In the genomic region with DNA sequence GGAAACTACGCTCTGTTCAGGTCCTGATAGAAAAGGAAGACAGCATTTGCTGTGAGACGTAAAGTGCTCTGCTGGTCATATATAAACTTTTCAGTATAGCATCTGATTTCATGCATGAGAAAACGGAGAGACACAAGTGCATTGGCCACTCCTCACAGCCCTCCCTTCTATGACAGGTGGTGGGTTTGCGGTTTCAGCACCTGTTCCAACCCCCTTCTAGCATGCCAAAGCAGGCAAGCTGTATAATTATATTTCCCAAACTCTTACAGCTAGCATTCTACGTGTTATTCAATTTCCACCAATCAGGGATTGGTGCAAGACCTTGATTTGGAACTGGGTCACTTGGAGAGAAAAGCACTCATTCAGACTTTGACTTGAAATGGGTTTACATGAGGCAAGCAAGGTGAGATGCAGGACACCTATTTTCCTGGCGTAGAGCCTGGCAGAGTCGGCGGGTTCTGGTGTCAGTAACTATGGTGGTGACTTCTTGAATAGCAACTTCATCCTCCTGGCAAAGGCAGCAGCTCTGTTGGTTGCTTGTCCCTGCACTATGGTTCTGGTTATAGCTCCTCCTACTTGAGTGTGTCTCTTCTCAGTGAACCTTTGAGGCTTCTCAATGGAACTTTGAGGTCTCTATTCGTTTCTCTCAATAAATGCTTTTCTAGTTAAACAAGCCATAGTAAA, we compare ENCODE assay signal across 18 cellular contexts.
DNase-seq lines count a peak whose midpoint lies in the region; ATAC-seq and TF ChIP-seq lines count a peak whose summit lies in the region.
"Had no signal": no experiment of that assay in that cellular context is flagged by ENCODE, and none has a peak within 500 bp of the region (broad histone marks: within the 10 kb centered on the region; RNA-seq: fewer than 3 reads in every experiment).

No MANE protein-coding gene starts in this region.

- no peak overlapping the region for H3K4me2 ChIP-seq in GM23338
- H3K4me2 ChIP-seq: BLaER1 had no signal

- no peak overlapping the region for H3K27ac Mint-ChIP-seq in GM23338
- H3K27ac Mint-ChIP-seq: CD14-positive monocyte; CD4-positive, alpha-beta memory T cell had no signal

- H3K4me1 ChIP-seq in GM23338 (ENCODE audit: insufficient read depth), result no peaks in the 10 kb centered on the region

- no peak overlapping the region for H3K4me3 ChIP-seq in GM23338
- H3K4me3 ChIP-seq: BLaER1, GM23248 had no signal

- no peak overlapping the region for H3K27ac ChIP-seq in GM23338 (ENCODE audit: low read depth)
- H3K27ac ChIP-seq: BLaER1, GM23248 had no signal

- H3K36me3 ChIP-seq in GM23338 (ENCODE audit: insufficient read depth), result no peaks in the 10 kb centered on the region
- H3K36me3 ChIP-seq: BLaER1 had no signal

- no peaks in the 10 kb centered on the region for H3K9me2 ChIP-seq in GM23338 (ENCODE audit: insufficient read depth)

- H3K27me3 Mint-ChIP-seq in GM23338 (ENCODE audit: insufficient read depth, low read depth, poor library complexity), result no peaks in the 10 kb centered on the region

- DNase-seq in GM23338 (ENCODE audit: low spot score), result peak; percentile 3
- peak; percentile 3 for DNase-seq in LHCN-M2 (ENCODE audit: low read depth)
- peak; percentile 6 for DNase-seq in RPMI8226
- DNase-seq in myocyte (ENCODE audit: low read depth), result peak; percentile 78
- no peak for DNase-seq in activated T-cell treated with anti-CD3 and anti-CD28 coated beads, Interleukin-2, amount 50 U/mL, for 1 hour
- DNase-seq in activated CD4-positive, alpha-beta T cell treated with anti-CD3 and anti-CD28 coated beads, Interleukin-2, amount 50 U/mL, for 1 hour, result no peak
- DNase-seq: 8988T; CD4-positive, alpha-beta memory T cell; DMS153; DMS79; GDM1; GM23248; HCEC 1CT had no signal

- no peak overlapping the region for H3K4me3 Mint-ChIP-seq in GM23338
- H3K4me3 Mint-ChIP-seq: CD14-positive monocyte; CD4-positive, alpha-beta memory T cell had no signal

- no peaks in the 10 kb centered on the region for H3F3A ChIP-seq in GM23338 (replicated peaks; ENCODE audit: low read depth)

- H3K79me2 ChIP-seq in GM23338 (replicated peaks; ENCODE audit: insufficient read depth), result no peaks in the 10 kb centered on the region

- H3K4me1 Mint-ChIP-seq in GM23338, result no peaks in the 10 kb centered on the region
- H3K4me1 Mint-ChIP-seq: CD14-positive monocyte; CD4-positive, alpha-beta memory T cell had no signal

- no peak; the same call in 2 of the 3 replicates for ATAC-seq in GM23338
- no peak for ATAC-seq in HG03108 (IDR thresholded peaks at IDR 0.05; ENCODE audit: unreplicated experiment)
- no peak for ATAC-seq in HG03280 (IDR thresholded peaks at IDR 0.05; ENCODE audit: unreplicated experiment)
- ATAC-seq: HepG2 had no signal

- no peak for TF ChIP-seq CTCF in GM23338 (conservative IDR thresholded peaks at IDR 0.05; ENCODE audit: low read depth in 2 of 2)

- H3K27me3 ChIP-seq in GM23338 (ENCODE audit: insufficient read depth), result no peaks in the 10 kb centered on the region
- H3K27me3 ChIP-seq: BLaER1 had no signal

- H2AFZ ChIP-seq in GM23338, result no peak overlapping the region
- H2AFZ ChIP-seq: GM23248 had no signal

- H3K9me3 Mint-ChIP-seq in GM23338, result no peaks in the 10 kb centered on the region
- H3K9me3 Mint-ChIP-seq: CD4-positive, alpha-beta memory T cell had no signal

- no peaks in the 10 kb centered on the region for H4K20me1 ChIP-seq in GM23338 (replicated peaks; ENCODE audit: insufficient read depth)
- H4K20me1 ChIP-seq: BLaER1 had no signal

- no peaks in the 10 kb centered on the region for H3K36me3 Mint-ChIP-seq in GM23338 (ENCODE audit: low read depth)
- H3K36me3 Mint-ChIP-seq: CD14-positive monocyte; CD4-positive, alpha-beta memory T cell had no signal

TF ChIP-seq in GM23338, 12 proteins besides CTCF, POLR2A, EP300 and RAD21:
- TF ChIP-seq POLR2AphosphoS5 (IDR thresholded peaks at IDR 0.05; ENCODE audit: low read depth) (no peak), JUNB (IDR thresholded peaks at IDR 0.05; ENCODE audit: unreplicated experiment) (no peak), CREB1 (CRISPR knock-in tag; IDR thresholded peaks at IDR 0.05; ENCODE audit: low read depth) (no peak), EZH2 (IDR thresholded peaks at IDR 0.05; ENCODE audit: low read depth, unreplicated experiment) (no peak), ZNF114 (CRISPR knock-in tag; IDR thresholded peaks at IDR 0.05) (no peak)
- TF ChIP-seq, protein P1, sequence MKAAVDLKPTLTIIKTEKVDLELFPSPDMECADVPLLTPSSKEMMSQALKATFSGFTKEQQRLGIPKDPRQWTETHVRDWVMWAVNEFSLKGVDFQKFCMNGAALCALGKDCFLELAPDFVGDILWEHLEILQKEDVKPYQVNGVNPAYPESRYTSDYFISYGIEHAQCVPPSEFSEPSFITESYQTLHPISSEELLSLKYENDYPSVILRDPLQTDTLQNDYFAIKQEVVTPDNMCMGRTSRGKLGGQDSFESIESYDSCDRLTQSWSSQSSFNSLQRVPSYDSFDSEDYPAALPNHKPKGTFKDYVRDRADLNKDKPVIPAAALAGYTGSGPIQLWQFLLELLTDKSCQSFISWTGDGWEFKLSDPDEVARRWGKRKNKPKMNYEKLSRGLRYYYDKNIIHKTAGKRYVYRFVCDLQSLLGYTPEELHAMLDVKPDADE (IDR thresholded peaks at IDR 0.05), result no peak
- TF ChIP-seq, protein P2, sequence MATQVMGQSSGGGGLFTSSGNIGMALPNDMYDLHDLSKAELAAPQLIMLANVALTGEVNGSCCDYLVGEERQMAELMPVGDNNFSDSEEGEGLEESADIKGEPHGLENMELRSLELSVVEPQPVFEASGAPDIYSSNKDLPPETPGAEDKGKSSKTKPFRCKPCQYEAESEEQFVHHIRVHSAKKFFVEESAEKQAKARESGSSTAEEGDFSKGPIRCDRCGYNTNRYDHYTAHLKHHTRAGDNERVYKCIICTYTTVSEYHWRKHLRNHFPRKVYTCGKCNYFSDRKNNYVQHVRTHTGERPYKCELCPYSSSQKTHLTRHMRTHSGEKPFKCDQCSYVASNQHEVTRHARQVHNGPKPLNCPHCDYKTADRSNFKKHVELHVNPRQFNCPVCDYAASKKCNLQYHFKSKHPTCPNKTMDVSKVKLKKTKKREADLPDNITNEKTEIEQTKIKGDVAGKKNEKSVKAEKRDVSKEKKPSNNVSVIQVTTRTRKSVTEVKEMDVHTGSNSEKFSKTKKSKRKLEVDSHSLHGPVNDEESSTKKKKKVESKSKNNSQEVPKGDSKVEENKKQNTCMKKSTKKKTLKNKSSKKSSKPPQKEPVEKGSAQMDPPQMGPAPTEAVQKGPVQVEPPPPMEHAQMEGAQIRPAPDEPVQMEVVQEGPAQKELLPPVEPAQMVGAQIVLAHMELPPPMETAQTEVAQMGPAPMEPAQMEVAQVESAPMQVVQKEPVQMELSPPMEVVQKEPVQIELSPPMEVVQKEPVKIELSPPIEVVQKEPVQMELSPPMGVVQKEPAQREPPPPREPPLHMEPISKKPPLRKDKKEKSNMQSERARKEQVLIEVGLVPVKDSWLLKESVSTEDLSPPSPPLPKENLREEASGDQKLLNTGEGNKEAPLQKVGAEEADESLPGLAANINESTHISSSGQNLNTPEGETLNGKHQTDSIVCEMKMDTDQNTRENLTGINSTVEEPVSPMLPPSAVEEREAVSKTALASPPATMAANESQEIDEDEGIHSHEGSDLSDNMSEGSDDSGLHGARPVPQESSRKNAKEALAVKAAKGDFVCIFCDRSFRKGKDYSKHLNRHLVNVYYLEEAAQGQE (IDR thresholded peaks at IDR 0.05; ENCODE audit: unreplicated experiment), result no peak

Comparison
In these comparisons a context has a peak if more than half of its experiments do, and no peak if none do; other contexts are left out.
1. DNase-seq: peak in GM23338 (single experiment), LHCN-M2 (single experiment), RPMI8226 (single experiment) and myocyte (single experiment); none in activated T-cell treated with anti-CD3 and anti-CD28 coated beads, Interleukin-2, amount 50 U/mL, for 1 hour (single experiment) and activated CD4-positive, alpha-beta T cell treated with anti-CD3 and anti-CD28 coated beads, Interleukin-2, amount 50 U/mL, for 1 hour (single experiment).